11 cellular contexts compared by ENCODE assay signal in the genomic region with DNA sequence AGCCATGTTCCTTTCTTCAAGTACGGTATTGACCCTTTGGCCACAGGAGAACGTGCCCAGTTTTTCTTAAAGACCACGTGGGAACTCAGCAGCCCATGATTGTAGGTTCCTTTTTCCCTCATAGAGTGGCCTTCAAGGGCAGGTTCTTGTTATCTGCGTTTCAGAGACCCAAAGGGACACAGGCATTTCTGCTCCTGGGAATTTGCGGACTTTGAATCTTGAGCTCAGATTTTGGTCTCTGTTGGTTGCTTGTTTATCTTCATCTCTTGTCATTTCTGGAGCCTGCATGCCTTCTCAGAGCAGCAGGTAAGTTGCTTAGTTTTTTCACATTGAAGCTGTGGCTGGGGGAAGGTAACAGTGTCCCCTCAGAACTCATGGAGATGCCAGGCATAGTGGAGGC. TPM values are rescaled to one million over a fixed set of nuclear protein-coding genes. Genes with fewer than 3 reads are reported as not detected.
DNase-seq lines count a peak whose midpoint lies in the region; ATAC-seq and TF ChIP-seq lines count a peak whose summit lies in the region.
"Had no signal": no experiment of that assay in that cellular context is flagged by ENCODE, and none has a peak within 500 bp of the region (broad histone marks: within the 10 kb centered on the region; RNA-seq: fewer than 3 reads in every experiment).

No MANE protein-coding gene starts in this region.

- ATAC-seq in activated naive CD8-positive, alpha-beta T cell treated with anti-CD3 and anti-CD28 coated beads, Interleukin-2, amount 50 U/mL, for 24 hours = peak; percentile 47
- ATAC-seq in natural killer cell treated with Interleukin-12 subunit alpha and Interleukin-12 subunit beta and Interleukin-15 and Interleukin-18, amount 100 ng/mL, for 72 hours = no peak
- no peak for ATAC-seq in GM18498 (IDR thresholded peaks at IDR 0.05; ENCODE audit: unreplicated experiment)
- no peak for ATAC-seq in GM19452 (IDR thresholded peaks at IDR 0.05; ENCODE audit: unreplicated experiment)
- no peak for ATAC-seq in HG02852 (IDR thresholded peaks at IDR 0.05; ENCODE audit: unreplicated experiment)

- H4K20me1 ChIP-seq in BLaER1 = peaks cover 100% of the 10 kb centered on the region
- H4K20me1 ChIP-seq in H9 (ENCODE audit: control insufficient read depth, insufficient read depth, insufficient read length) = peaks cover 4% of the 10 kb centered on the region

- H2BK120ac ChIP-seq in H9 (ENCODE audit: low read depth, low read length, poor library complexity, severe bottlenecking) = no peak overlapping the region

- no peaks in the 10 kb centered on the region; the same call in 1 of the 2 replicates for H3K27me3 Mint-ChIP-seq in H9 (ENCODE audit: low read depth)
- H3K27me3 Mint-ChIP-seq in activated naive CD8-positive, alpha-beta T cell treated with anti-CD3 and anti-CD28 coated beads, Interleukin-2, amount 50 U/mL, for 24 hours = no peaks in the 10 kb centered on the region
- no peaks in the 10 kb centered on the region for H3K27me3 Mint-ChIP-seq in natural killer cell treated with Interleukin-12 subunit alpha and Interleukin-12 subunit beta and Interleukin-15 and Interleukin-18, amount 100 ng/mL, for 72 hours

- peaks cover 61% of the 10 kb centered on the region for H3K36me3 ChIP-seq in BLaER1
- H3K36me3 ChIP-seq: cardiac muscle cell had no signal

- no peak overlapping the region for H3T11ph ChIP-seq in H9 (ENCODE audit: low read length)

- peaks cover 33% of the 10 kb centered on the region for H3K4me1 ChIP-seq in BLaER1
- H3K4me1 ChIP-seq in H9 (ENCODE audit: insufficient read depth, low read length) = peaks cover 8% of the 10 kb centered on the region

- H3K14ac ChIP-seq in H9 (ENCODE audit: insufficient read depth, low read length) = no peak overlapping the region

- H3K9ac ChIP-seq in BLaER1 (peak overlapping the region; percentile 33), H9 (ENCODE audit: extremely low read depth, insufficient read length, low read length) (no peak overlapping the region)
- H3K9ac ChIP-seq: GM23248 had no signal

- H2BK12ac ChIP-seq in H9 (ENCODE audit: insufficient read length, low read depth, low read length) = no peak overlapping the region

- H3K4me2 ChIP-seq in BLaER1 (peak overlapping the region; percentile 80), H9 (ENCODE audit: insufficient read depth, insufficient read length, low read length) (no peak overlapping the region)

- TF ChIP-seq CTCF in H9 (conservative IDR thresholded peaks at IDR 0.05) = no peak

- DNase-seq in H9 (no peak), DMS79 (lab: John Stamatoyannopoulos, UW) (no peak)
- DNase-seq in activated naive CD8-positive, alpha-beta T cell treated with anti-CD3 and anti-CD28 coated beads, Interleukin-2, amount 50 U/mL, for 24 hours = no peak
- DNase-seq in natural killer cell treated with Interleukin-12 subunit alpha and Interleukin-12 subunit beta and Interleukin-15 and Interleukin-18, amount 100 ng/mL, for 72 hours (ENCODE audit: low spot score) = no peak
- DNase-seq: GM23248 had no signal

- no peak overlapping the region for H2BK5ac ChIP-seq in H9 (ENCODE audit: insufficient read length, low read length)

- peaks cover 26 to 34% of the 10 kb centered on the region in 2 experiments for H3K4me1 Mint-ChIP-seq in H9
- peaks cover 72% of the 10 kb centered on the region for H3K4me1 Mint-ChIP-seq in activated naive CD8-positive, alpha-beta T cell treated with anti-CD3 and anti-CD28 coated beads, Interleukin-2, amount 50 U/mL, for 24 hours
- peaks cover 47 to 48% of the 10 kb centered on the region in 2 donors for H3K4me1 Mint-ChIP-seq in natural killer cell treated with Interleukin-12 subunit alpha and Interleukin-12 subunit beta and Interleukin-15 and Interleukin-18, amount 100 ng/mL, for 72 hours (ENCODE audit: low read depth in 2 of 2)

- H3K79me1 ChIP-seq in H9 (ENCODE audit: insufficient read depth, low read depth, low read length, poor library complexity, severe bottlenecking) = peaks cover 25% of the 10 kb centered on the region

- peaks cover 18% of the 10 kb centered on the region; the same call in 1 of the 2 replicates for H3K79me2 ChIP-seq in H9 (ENCODE audit: insufficient read depth, low read length)

- no peak overlapping the region for H3K18ac ChIP-seq in H9 (ENCODE audit: insufficient read length, low read depth, low read length)

- H3K23me2 ChIP-seq in H9 (ENCODE audit: insufficient read length, low read depth, low read length, poor library complexity, severe bottlenecking) = no peaks in the 10 kb centered on the region

- H2BK20ac ChIP-seq in H9 (ENCODE audit: low read depth, low read length, poor library complexity, severe bottlenecking) = no peak overlapping the region

- peak overlapping the region; percentile 35; the same call in 1 of the 2 replicates for H3K4me3 ChIP-seq in BLaER1
- H3K4me3 ChIP-seq: cardiac muscle cell, GM23248, skin epidermis had no signal

- no peak overlapping the region for H2BK15ac ChIP-seq in H9 (ENCODE audit: low read depth, low read length)

- H3K27me3 ChIP-seq in BLaER1 = no peaks in the 10 kb centered on the region
- H3K27me3 ChIP-seq in H9 (ENCODE audit: insufficient read depth, low read length) = no peaks in the 10 kb centered on the region
- H3K27me3 ChIP-seq: cardiac muscle cell had no signal

- no CpG with 5 or more reads among the region's 5 CpGs for WGBS in H9 (ENCODE audit: extremely low coverage, insufficient read length, low lambda C conversion rate)

- H3K9me3 ChIP-seq in BLaER1 = no peaks in the 10 kb centered on the region
- H3K9me3 ChIP-seq in H9 (ENCODE audit: control insufficient read depth, low read depth, low read length) = no peaks in the 10 kb centered on the region

- H3K4me3 Mint-ChIP-seq in H9 = no peak overlapping the region
- peak overlapping the region; percentile 44 for H3K4me3 Mint-ChIP-seq in activated naive CD8-positive, alpha-beta T cell treated with anti-CD3 and anti-CD28 coated beads, Interleukin-2, amount 50 U/mL, for 24 hours
- H3K4me3 Mint-ChIP-seq in natural killer cell treated with Interleukin-12 subunit alpha and Interleukin-12 subunit beta and Interleukin-15 and Interleukin-18, amount 100 ng/mL, for 72 hours = peak overlapping the region; percentile 86

- peaks cover 6 to 35% (median 24%) of the 10 kb centered on the region in 3 experiments; a peak in 6 of 7 replicates for H3K36me3 Mint-ChIP-seq in H9 (ENCODE audit: insufficient read depth in 1 of 3, low read depth in 3 of 3)
- peaks cover 16% of the 10 kb centered on the region for H3K36me3 Mint-ChIP-seq in activated naive CD8-positive, alpha-beta T cell treated with anti-CD3 and anti-CD28 coated beads, Interleukin-2, amount 50 U/mL, for 24 hours (ENCODE audit: low read depth)
- peaks cover 13% of the 10 kb centered on the region for H3K36me3 Mint-ChIP-seq in natural killer cell treated with Interleukin-12 subunit alpha and Interleukin-12 subunit beta and Interleukin-15 and Interleukin-18, amount 100 ng/mL, for 72 hours

- no peak overlapping the region for H4K5ac ChIP-seq in H9 (ENCODE audit: insufficient read length, low read depth, low read length)

- H2AFZ ChIP-seq in H9 (ENCODE audit: low read length) = no peak overlapping the region
- H2AFZ ChIP-seq: GM23248 had no signal

- H3K4ac ChIP-seq in H9 (ENCODE audit: low read depth, low read length) = no peak overlapping the region

- H3K9me3 Mint-ChIP-seq in H9 = no peaks in the 10 kb centered on the region; a peak in 2 of 5 replicates
- no peaks in the 10 kb centered on the region for H3K9me3 Mint-ChIP-seq in activated naive CD8-positive, alpha-beta T cell treated with anti-CD3 and anti-CD28 coated beads, Interleukin-2, amount 50 U/mL, for 24 hours
- no peaks in the 10 kb centered on the region for H3K9me3 Mint-ChIP-seq in natural killer cell treated with Interleukin-12 subunit alpha and Interleukin-12 subunit beta and Interleukin-15 and Interleukin-18, amount 100 ng/mL, for 72 hours

- peak overlapping the region; percentile 54 for H3K27ac ChIP-seq in BLaER1
- no peak overlapping the region for H3K27ac ChIP-seq in H9 (ENCODE audit: insufficient read length, low read depth, low read length)
- H3K27ac ChIP-seq: cardiac muscle cell, GM23248 had no signal

- H3K27ac Mint-ChIP-seq in H9 = peak overlapping the region; percentile 2 to 57 (median 53); a peak in 3 of 7 replicates
- H3K27ac Mint-ChIP-seq in activated naive CD8-positive, alpha-beta T cell treated with anti-CD3 and anti-CD28 coated beads, Interleukin-2, amount 50 U/mL, for 24 hours = peak overlapping the region; percentile 74
- H3K27ac Mint-ChIP-seq in natural killer cell treated with Interleukin-12 subunit alpha and Interleukin-12 subunit beta and Interleukin-15 and Interleukin-18, amount 100 ng/mL, for 72 hours = peak overlapping the region; percentile 86 to 88

- no peak overlapping the region for H3K23ac ChIP-seq in H9 (ENCODE audit: insufficient read length, low read depth, low read length)

- no peak overlapping the region for H4K91ac ChIP-seq in H9 (ENCODE audit: insufficient read length, low read depth, low read length)

- H4K8ac ChIP-seq in H9 (replicated peaks; ENCODE audit: insufficient read length, low read depth, low read length) = no peak overlapping the region

- no peak overlapping the region for H2AK5ac ChIP-seq in H9 (ENCODE audit: insufficient read length, low read length)

- no peak overlapping the region for H3K56ac ChIP-seq in H9 (ENCODE audit: insufficient read length, low read depth, low read length)

RNA-seq across cellular contexts. Expression of a gene that starts 12.0 kb away (rescaled TPM):
- total RNA-seq in H9 (2021) = 45.7 and 49.6 TPM in 2 replicates
- total RNA-seq in natural killer cell treated with Interleukin-12 subunit alpha and Interleukin-12 subunit beta and Interleukin-15 and Interleukin-18, amount 100 ng/mL, for 72 hours = 10 to 100 TPM; 54.9 to 68.5 TPM

RNA-seq across cellular contexts. Expression of a gene that starts 37.7 kb away (rescaled TPM):
- total RNA-seq in H9 (2021) = 121 TPM in 2 replicates
- total RNA-seq in natural killer cell treated with Interleukin-12 subunit alpha and Interleukin-12 subunit beta and Interleukin-15 and Interleukin-18, amount 100 ng/mL, for 72 hours = 10 to 100 TPM; 34.3 to 65.1 TPM

Comparison
In these comparisons a context has a peak if more than half of its experiments do, and no peak if none do; other contexts are left out.
1. H3K4me3 Mint-ChIP-seq: peak in activated naive CD8-positive, alpha-beta T cell treated with anti-CD3 and anti-CD28 coated beads, Interleukin-2, amount 50 U/mL, for 24 hours (single experiment) and natural killer cell treated with Interleukin-12 subunit alpha and Interleukin-12 subunit beta and Interleukin-15 and Interleukin-18, amount 100 ng/mL, for 72 hours (single experiment); none in H9 (0 of 2).
2. Peak in every context shown above with its lines, with median percentiles within 50 percentile points of each other: H3K27ac Mint-ChIP-seq.